10 cellular contexts compared by ENCODE assay signal in genomic region chr2:237865623-237866041, GRCh38. TPM values are rescaled to one million over a fixed set of nuclear protein-coding genes. Genes with fewer than 3 reads are reported as not detected.
DNase-seq lines count a peak whose midpoint lies in the region; ATAC-seq, FAIRE-seq and TF ChIP-seq lines count a peak whose summit lies in the region.
"Had no signal": no experiment of that assay in that cellular context is flagged by ENCODE, and none has a peak within 500 bp of the region (broad histone marks: within the 10 kb centered on the region; RNA-seq: fewer than 3 reads in every experiment).

No MANE protein-coding gene starts in this region.

- no peak for FAIRE-seq in D721Med (lab: Jason Lieb, UNC)

- peaks cover 30% of the 10 kb centered on the region for H3K4me1 ChIP-seq in osteoblast (ENCODE audit: insufficient read depth, low read length)

- peak overlapping the region; percentile 73 for H3K4me2 ChIP-seq in osteoblast (ENCODE audit: insufficient read depth, low read length)

- no peaks in the 10 kb centered on the region for H3K9me3 Mint-ChIP-seq in CD4-positive, alpha-beta T cell
- H3K9me3 Mint-ChIP-seq: activated T-cell treated with anti-CD3 and anti-CD28 coated beads, Interleukin-2, amount 50 U/mL, for 72 hours had no signal

- TF ChIP-seq CTCF in D721Med (IDR thresholded peaks at IDR 0.05; ENCODE audit: insufficient read depth, missing control alignments) (no peak), osteoblast (IDR thresholded peaks at IDR 0.05; ENCODE audit: extremely low read depth, low read depth, low read length) (peak; percentile 9)
- TF ChIP-seq CTCF in CD4-positive, alpha-beta T cell (IDR thresholded peaks at IDR 0.05): no peak

- no peaks in the 10 kb centered on the region for H4K20me1 ChIP-seq in osteoblast (ENCODE audit: insufficient read depth, low read length)

- H3K4me1 Mint-ChIP-seq in CD4-positive, alpha-beta T cell (ENCODE audit: low read depth): peaks cover 13% of the 10 kb centered on the region

- peaks cover 32% of the 10 kb centered on the region for H3K27me3 Mint-ChIP-seq in CD4-positive, alpha-beta T cell

- POLR2A ChIA-PET in CD4-positive, alpha-beta T cell (lab: Charles Lee): no interaction called here

- no peaks in the 10 kb centered on the region for H3K9me3 ChIP-seq in osteoblast (ENCODE audit: low read depth, low read length)
- no peaks in the 10 kb centered on the region for H3K9me3 ChIP-seq in CD4-positive, alpha-beta T cell (ENCODE audit: control insufficient read depth, low read length)

- no peaks in the 10 kb centered on the region for H3K79me2 ChIP-seq in osteoblast (ENCODE audit: insufficient read depth, low read length)

- no peaks in the 10 kb centered on the region for H3K27me3 ChIP-seq in osteoblast (ENCODE audit: insufficient read depth, low read length)
- peaks cover 21% of the 10 kb centered on the region for H3K27me3 ChIP-seq in CD4-positive, alpha-beta T cell (ENCODE audit: control insufficient read depth, insufficient read depth, low read length)

- H3K36me3 ChIP-seq in osteoblast (ENCODE audit: insufficient read depth, low read length): no peaks in the 10 kb centered on the region

- H2AFZ ChIP-seq in osteoblast (ENCODE audit: low read length): peak overlapping the region; percentile 11

- no peak overlapping the region for H3K4me3 Mint-ChIP-seq in CD4-positive, alpha-beta T cell
- H3K4me3 Mint-ChIP-seq: activated T-cell treated with anti-CD3 and anti-CD28 coated beads, Interleukin-2, amount 50 U/mL, for 72 hours had no signal

- no peaks in the 10 kb centered on the region for H3K36me3 Mint-ChIP-seq in CD4-positive, alpha-beta T cell (ENCODE audit: low read depth)

- ATAC-seq in CD4-positive, alpha-beta T cell (ENCODE audit: poor library complexity): no peak
- ATAC-seq in GM21619 (IDR thresholded peaks at IDR 0.05; ENCODE audit: unreplicated experiment): no peak
- ATAC-seq: activated T-cell treated with anti-CD3 and anti-CD28 coated beads, Interleukin-2, amount 50 U/mL, for 72 hours had no signal

- CTCF ChIA-PET in CD4-positive, alpha-beta T cell (lab: Charles Lee): no interaction called here

- intact Hi-C loops in CD4-positive, alpha-beta T cell (cut with DNase I, micrococcal nuclease): no loop called here

- H3K27ac ChIP-seq in caudate nucleus (ENCODE audit: low read depth, low read length): peak overlapping the region; percentile 11
- peak overlapping the region; percentile 88 for H3K27ac ChIP-seq in osteoblast (ENCODE audit: low read depth, low read length)
- no peak overlapping the region for H3K27ac ChIP-seq in CD4-positive, alpha-beta T cell (ENCODE audit: low read depth, low read length)

- peak; percentile 20 for DNase-seq in D721Med (ENCODE audit: insufficient read length, low spot score)
- peak; percentile 43 for DNase-seq in M059J (ENCODE audit: low read depth)
- no peak for DNase-seq in caudate nucleus (lab: John Stamatoyannopoulos, UW)
- DNase-seq in osteoblast (ENCODE audit: insufficient read length, low spot score, missing footprints): peak; percentile 63
- DNase-seq in CD4-positive, alpha-beta T cell: no peak
- DNase-seq in pons (ENCODE audit: low spot score): no peak
- no peak for DNase-seq in retina
- DNase-seq: activated T-cell treated with anti-CD3 and anti-CD28 coated beads, Interleukin-2, amount 50 U/mL, for 72 hours; RPMI8226 had no signal

- H3K27ac Mint-ChIP-seq in CD4-positive, alpha-beta T cell: no peak overlapping the region
- H3K27ac Mint-ChIP-seq: activated T-cell treated with anti-CD3 and anti-CD28 coated beads, Interleukin-2, amount 50 U/mL, for 72 hours had no signal

- no peak overlapping the region for H3K4me3 ChIP-seq in osteoblast (ENCODE audit: insufficient read depth, low read length)

RNA-seq across cellular contexts. Expression of gene RAMP1, which starts 6.2 kb away (rescaled TPM):
- 25.4 and 35.8 TPM in 2 replicates for total RNA-seq in M059J (2014; rRNA removed; shearing (Covaris generic))
- 1.8 and 4.4 TPM in 2 replicates for total RNA-seq in osteoblast
- not detected for total RNA-seq in CD4-positive, alpha-beta T cell

Comparison
In these comparisons a context has a peak if more than half of its experiments do, and no peak if none do; other contexts are left out.
1. DNase-seq: peak in D721Med (single experiment), M059J (single experiment) and osteoblast (single experiment); none in caudate nucleus (0 of 61), CD4-positive, alpha-beta T cell (0 of 10), pons (single experiment) and retina (single experiment).